In genomic region chr1:177739780-177740179, GRCh38 we compare ENCODE assay signal across 35 cellular contexts.
"Had no signal": no experiment of that assay in that cellular context is flagged by ENCODE, and none has a peak within 500 bp of the region (broad histone marks: within the 10 kb centered on the region; RNA-seq: fewer than 3 reads in every experiment).

No MANE protein-coding gene starts in this region.

- H3K9me3 ChIP-seq: MG63 had no signal

- H3K4me3 ChIP-seq: MG63 had no signal

- DNase-seq: Karpas-422, Kasumi-1, MG63, MM.1S, MV-4-11, NCI-H1048, NCI-H1092, NCI-H1092 treated with DMSO at 0.1 percent for 48 hours, NCI-H1105, NCI-H1105 treated with DMSO at 0.1 percent for 48 hours, NCI-H1417, NCI-H1417 treated with DMSO at 0.1 percent for 48 hours, NCI-H1436, NCI-H1436 treated with DMSO at 0.1 percent for 48 hours, NCI-H146, NCI-H1694, NCI-H1694 treated with DMSO at 0.1 percent for 48 hours, NCI-H187, NCI-H187 treated with DMSO at 0.1 percent for 48 hours, NCI-H1930, NCI-H2029, NCI-H2029 treated with DMSO at 0.1 percent for 48 hours, NCI-H2081, NCI-H2081 treated with DMSO at 0.1 percent for 48 hours, NCI-H2107, NCI-H2171, NCI-H2171 treated with DMSO at 0.1 percent for 48 hours, NCI-H2227 treated with DMSO at 0.1 percent for 48 hours, NCI-H226, NCI-H345, NCI-H446, NCI-H446 treated with DMSO at 0.1 percent for 48 hours, NCI-H510A, NCI-H510A treated with DMSO at 0.1 percent for 48 hours, NCI-H524 had no signal

- H3K36me3 ChIP-seq: MG63 had no signal
